In genomic region chr5:181204561-181205401, GRCh38 we compare ENCODE assay signal across 8 cellular contexts. TPM values are rescaled to one million over a fixed set of nuclear protein-coding genes. Genes with fewer than 3 reads are reported as not detected.
A peak's percentile ranks its signal among the peaks of the same experiment; 100 is the strongest.
DNase-seq lines count a peak whose midpoint lies in the region; ATAC-seq and TF ChIP-seq lines count a peak whose summit lies in the region.

Gene TRIM7, minus strand, starts transcription at chr5:181205196. Its CDS starts 86 bp downstream, at chr5:181205110.

- in situ Hi-C loops in KBM-7 (cut with MboI; ENCODE audit: low pct_unique_long_range_greater_than_20kb, low sequenced_read_pairs), result no loop called here

- CTCF ChIA-PET in MCF 10A (lab: Yijun Ruan, JAX), result interaction anchor here (1.1 to 6.7 kb wide), 4 partner anchors 14 to 57 kb away, joined by 3 to 67 read pairs (median 4); no protein-coding TSS in a partner anchor

- no peak for TF ChIP-seq CTCF in AG10803 (conservative IDR thresholded peaks at IDR 0.05; ENCODE audit: low read length)
- no peak for TF ChIP-seq CTCF in MCF 10A (IDR thresholded peaks at IDR 0.05; ENCODE audit: unreplicated experiment)

- DNase-seq in AG10803 (ENCODE audit: low read depth), result peak; percentile 49
- peak; percentile 48 for DNase-seq in KBM-7
- DNase-seq in MCF 10A (ENCODE audit: unreplicated experiment), result peak; percentile 84
- DNase-seq in left kidney (ENCODE audit: low read depth, low spot score), result peak; percentile 54
- DNase-seq in substantia nigra (lab: John Stamatoyannopoulos, UW), result no peak
- no peak for DNase-seq in activated gamma-delta T cell treated with Interleukin-2 at 50 U/mL for 16 hours
- DNase-seq in activated effector memory CD4-positive, alpha-beta T cell treated with Interleukin-2 at 50 U/mL for 16 hours, result no peak

- intact Hi-C loops in MCF 10A (cut with micrococcal nuclease), result no loop called here

- H3K4me3 ChIP-seq in AG10803 (ENCODE audit: low read length), result peak within 1 kb of the TSS; percentile 59

- H3K27ac ChIP-seq in substantia nigra (ENCODE audit: low read depth, low read length, poor library complexity, severe bottlenecking), result peak within 1 kb of the TSS; percentile 12

- H3K27me3 Mint-ChIP-seq in MCF 10A (ENCODE audit: insufficient read depth, unreplicated experiment), result no peaks in the 10 kb centered on the region

- H3K4me1 Mint-ChIP-seq in MCF 10A (ENCODE audit: insufficient read depth, unreplicated experiment), result peaks cover 29% of the 10 kb centered on the region

- POLR2A ChIA-PET in MCF 10A (lab: Yijun Ruan, JAX), result interaction anchor here (0.8 to 12.4 kb wide), 22 partner anchors 10 to 404 kb away, joined by 3 to 432 read pairs (median 5); partner anchors contain the start of genes RACK1, TRIM41 and TRIM52

- BruUV-seq in MCF 10A (replicated peaks; lab: Mats Ljungman, UMichigan), result no TSS peak

- H3K9me3 Mint-ChIP-seq in MCF 10A (ENCODE audit: unreplicated experiment), result no peaks in the 10 kb centered on the region

- H3K4me3 Mint-ChIP-seq in MCF 10A (ENCODE audit: unreplicated experiment), result peak within 1 kb of the TSS; percentile 84

- no peak for ATAC-seq in activated CD4-positive, CD25-positive, alpha-beta regulatory T cell treated with anti-CD3 and anti-CD28 coated beads, Interleukin-2, amount 50 U/mL, for 24 hours

- H3K27ac Mint-ChIP-seq in MCF 10A (ENCODE audit: low read depth, unreplicated experiment), result peak within 1 kb of the TSS; percentile 84

- H3K36me3 Mint-ChIP-seq in MCF 10A (ENCODE audit: insufficient read depth, unreplicated experiment), result peaks cover 33% of the 10 kb centered on the region

RNA-seq across cellular contexts. Expression of gene TRIM7, which starts in this region (rescaled TPM):
- total RNA-seq in MCF 10A (2022), result 26.3 and 27.0 TPM in 2 replicates

Comparison
In these comparisons a context has a peak if more than half of its experiments do, and no peak if none do; other contexts are left out.
1. DNase-seq: peak in AG10803 (single experiment), KBM-7 (single experiment), MCF 10A (single experiment) and left kidney (single experiment); none in substantia nigra (0 of 49), activated gamma-delta T cell treated with Interleukin-2 at 50 U/mL for 16 hours (single experiment) and activated effector memory CD4-positive, alpha-beta T cell treated with Interleukin-2 at 50 U/mL for 16 hours (single experiment).